8 cellular contexts compared by ENCODE assay signal in the genomic region with DNA sequence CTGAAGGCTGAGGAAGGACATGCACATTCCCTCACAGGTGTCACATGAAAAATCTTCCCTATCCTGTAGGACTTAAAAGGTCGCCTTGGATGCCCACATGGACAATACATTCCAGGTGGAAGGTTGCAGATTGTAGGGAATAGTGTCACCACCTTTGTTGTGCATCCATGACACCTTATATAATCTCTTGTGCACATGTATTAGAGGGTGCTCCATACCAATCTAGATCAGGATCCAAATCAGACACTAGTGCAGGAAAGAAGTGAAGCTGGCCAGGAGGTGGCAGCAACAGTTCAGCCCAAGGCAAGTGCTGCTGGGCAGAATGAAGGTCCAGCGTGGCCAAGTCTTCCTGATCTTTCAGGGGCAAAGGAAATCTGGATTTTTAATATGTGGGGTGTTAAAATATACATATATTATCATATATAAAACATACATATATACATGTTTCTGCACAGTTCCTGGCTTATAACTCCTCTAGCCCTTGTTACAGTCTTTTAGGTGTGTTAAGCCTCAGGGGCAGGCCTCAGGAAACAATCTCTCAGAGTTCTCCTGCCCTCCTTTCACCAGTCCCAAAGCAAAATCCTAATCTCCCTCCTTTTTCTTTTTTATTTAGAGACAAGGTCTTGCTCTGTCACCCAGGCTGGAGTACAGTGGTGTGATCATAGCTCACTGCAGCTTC. TPM values are rescaled to one million over a fixed set of nuclear protein-coding genes. Genes with fewer than 3 reads are reported as not detected.
DNase-seq lines count a peak whose midpoint lies in the region; ATAC-seq and TF ChIP-seq lines count a peak whose summit lies in the region.

No MANE protein-coding gene starts in this region.

- H3K27ac Mint-ChIP-seq in nephron: no peak overlapping the region

- H3K36me3 Mint-ChIP-seq in nephron (ENCODE audit: low read depth): peaks cover 36% of the 10 kb centered on the region

- H3K4me1 ChIP-seq in tibial nerve: no peaks in the 10 kb centered on the region

- H3K9me3 Mint-ChIP-seq in nephron: no peaks in the 10 kb centered on the region

- ATAC-seq in HG02973 (IDR thresholded peaks at IDR 0.05; ENCODE audit: unreplicated experiment): peak; percentile 44
- ATAC-seq in HG03571 (IDR thresholded peaks at IDR 0.05; ENCODE audit: unreplicated experiment): no peak

- no peaks in the 10 kb centered on the region for H3K27me3 ChIP-seq in tibial nerve

- H3K4me3 Mint-ChIP-seq in nephron: no peak overlapping the region

- peak; percentile 74 for DNase-seq in EH (ENCODE audit: low read depth)
- peak; percentile 37 to 49 for DNase-seq in NOMO-1 (lab: John Stamatoyannopoulos, UW; ENCODE audit: unreplicated experiment in 2 of 2)
- peak; percentile 23 for DNase-seq in activated T-cell treated with anti-CD3 and anti-CD28 coated beads for 4 hours
- DNase-seq in fibroblast of the aortic adventitia (ENCODE audit: low read depth): peak; percentile 79
- DNase-seq in tibial nerve (ENCODE audit: low spot score in 2 of 2): peak in 1 of 2 donors; percentile 48

- H3K9me3 ChIP-seq in tibial nerve: no peaks in the 10 kb centered on the region

- TF ChIP-seq EP300 in tibial nerve (IDR thresholded peaks at IDR 0.05): no peak

- H3K27me3 Mint-ChIP-seq in nephron (ENCODE audit: low read depth): no peaks in the 10 kb centered on the region

- H3K4me3 ChIP-seq in fibroblast of the aortic adventitia (ENCODE audit: low read depth, low read length) (no peak overlapping the region), tibial nerve (no peak overlapping the region)

- peaks cover 0 to 81% (median 6%) of the 10 kb centered on the region in 3 donors for H3K36me3 ChIP-seq in tibial nerve

- TF ChIP-seq CTCF in fibroblast of the aortic adventitia (IDR thresholded peaks at IDR 0.05; ENCODE audit: insufficient read depth, low read length) (peak; percentile 79), nephron (IDR thresholded peaks at IDR 0.05; ENCODE audit: unreplicated experiment in 3 of 3) (peak; percentile 62 to 75 (median 65)), tibial nerve (IDR thresholded peaks at IDR 0.05) (peak; percentile 27 to 62 (median 52))

- WGBS in tibial nerve, 2 donors: 46 to 55% methylated on average over 2 of the region's 2 CpGs

- TF ChIP-seq POLR2A in tibial nerve (IDR thresholded peaks at IDR 0.05): no peak

- no peak overlapping the region for H3K27ac ChIP-seq in tibial nerve

- no peaks in the 10 kb centered on the region for H3K4me1 Mint-ChIP-seq in nephron

RNA-seq across cellular contexts. Expression of a gene that starts 16.6 kb away (rescaled TPM):
- total RNA-seq in fibroblast of the aortic adventitia (ENCODE audit: low replicate concordance): 8.4 and 38.5 TPM in 2 replicates
- 10 to 100 TPM; 17.5 to 38.5 (median 21.5) TPM for total RNA-seq in tibial nerve

RNA-seq across cellular contexts. Expression of a gene that starts 16.9 kb away (rescaled TPM):
- total RNA-seq in fibroblast of the aortic adventitia (ENCODE audit: low replicate concordance): 47.3 and 50.0 TPM in 2 replicates
- total RNA-seq in tibial nerve: 100 to 1,000 TPM in 1 of 4 donors, 10 to 100 TPM in 3; 24.6 to 119 (median 30.3) TPM

RNA-seq across cellular contexts. Expression of a gene that starts 41.3 kb away (rescaled TPM):
- total RNA-seq in fibroblast of the aortic adventitia (ENCODE audit: low replicate concordance): 59.8 and 175 TPM in 2 replicates
- total RNA-seq in tibial nerve: 100 to 1,000 TPM; 141 to 336 (median 261) TPM

RNA-seq across cellular contexts. Expression of a gene that starts 57.7 kb away (rescaled TPM):
- total RNA-seq in fibroblast of the aortic adventitia (ENCODE audit: low replicate concordance): 12.7 and 17.4 TPM in 2 replicates
- 10 to 100 TPM; 17.8 to 32.3 (median 20.1) TPM for total RNA-seq in tibial nerve
